14 cellular contexts compared by ENCODE assay signal in the genomic region with DNA sequence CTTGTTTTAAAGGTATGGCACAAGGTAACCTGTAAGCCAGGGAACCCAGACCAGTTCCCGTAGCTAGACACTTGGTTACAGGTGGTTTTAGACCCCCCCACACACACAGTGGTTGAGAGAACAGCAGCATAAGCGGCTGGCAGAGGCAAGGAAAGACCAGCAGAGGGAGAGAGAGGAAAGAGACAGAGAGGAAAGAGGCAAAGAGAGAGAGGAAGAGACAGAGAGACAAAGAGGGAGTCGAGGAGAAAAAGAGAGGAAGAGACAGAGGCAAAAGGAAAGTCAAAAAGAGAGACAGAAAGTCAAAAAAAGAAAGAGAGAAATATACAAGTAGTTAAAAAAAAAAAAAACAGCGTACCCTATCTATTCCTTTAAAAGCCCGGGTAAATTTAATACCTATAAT. TPM values are rescaled to one million over a fixed set of nuclear protein-coding genes. Genes with fewer than 3 reads are reported as not detected.
DNase-seq lines count a peak whose midpoint lies in the region; ATAC-seq, FAIRE-seq and TF ChIP-seq lines count a peak whose summit lies in the region.
"Had no signal": no experiment of that assay in that cellular context is flagged by ENCODE, and none has a peak within 500 bp of the region (broad histone marks: within the 10 kb centered on the region; RNA-seq: fewer than 3 reads in every experiment).

No MANE protein-coding gene starts in this region.

- H3K9ac ChIP-seq in SK-N-SH (no peak overlapping the region), K562 (ENCODE audit: insufficient read depth in 1 of 2, low read depth in 2 of 2, low read length in 2 of 2) (no peak overlapping the region)
- H3K9ac ChIP-seq: BLaER1 had no signal

- no peak for ATAC-seq in SK-N-SH treated with all-trans-retinoic acid at 6 μM for 48 hours
- peak; percentile 42; the same call in 1 of the 3 replicates for ATAC-seq in K562
- ATAC-seq in HG03457 (IDR thresholded peaks at IDR 0.05; ENCODE audit: unreplicated experiment), result no peak
- no peak for ATAC-seq in Right ventricle myocardium superior (ENCODE audit: poor library complexity)
- ATAC-seq: activated T-cell treated with anti-CD3 and anti-CD28 coated beads, Interleukin-2, amount 50 U/mL, for 72 hours had no signal

- TF ChIP-seq EP300 in SK-N-SH (IDR thresholded peaks at IDR 0.05; ENCODE audit: borderline replicate concordance in 1 of 2, low read depth in 1 of 2, low read length in 1 of 2) (no peak), K562 (IDR thresholded peaks at IDR 0.05; ENCODE audit: low read length) (no peak)

- H3K9me2 ChIP-seq in SK-N-SH, result no peaks in the 10 kb centered on the region

- TF ChIP-seq CTCF in SK-N-SH (IDR thresholded peaks at IDR 0.05) (peak; percentile 35; the same call in 1 of the 2 replicates), K562 (IDR thresholded peaks at IDR 0.05 in 2 of 3, conservative IDR thresholded peaks at IDR 0.05 in 1 of 3; ENCODE audit: insufficient read depth in 2 of 3, low read depth in 1 of 3, low read length in 3 of 3) (peak; percentile 28 to 47 (median 44); a peak in 5 of 6 replicates), osteoblast (IDR thresholded peaks at IDR 0.05; ENCODE audit: extremely low read depth, low read depth, low read length) (peak; percentile 33)

- in situ Hi-C loops in K562 (cut with MboI), result no loop called here

- CTCF ChIA-PET in SK-N-SH (lab: Yijun Ruan, JAX), result no interaction called here
- CTCF ChIA-PET in K562 (lab: Yijun Ruan, JAX; ENCODE audit: low intra/inter-chr PET ratio), result no interaction called here

- H3K36me3 ChIP-seq in SK-N-SH (replicated peaks in 1 of 2; ENCODE audit: control insufficient read depth in 1 of 2, insufficient read depth in 2 of 2, low read length in 1 of 2) (no peaks in the 10 kb centered on the region), K562 (ENCODE audit: control insufficient read depth, insufficient read depth, low read length) (no peaks in the 10 kb centered on the region), osteoblast (ENCODE audit: insufficient read depth, low read length) (no peaks in the 10 kb centered on the region)
- H3K36me3 ChIP-seq: BLaER1 had no signal

- TF ChIP-seq RAD21 in SK-N-SH (IDR thresholded peaks at IDR 0.05; ENCODE audit: low read length) (peak; percentile 38), K562 (CRISPR knock-in tag; conservative IDR thresholded peaks at IDR 0.05 in 1 of 2, IDR thresholded peaks at IDR 0.05 in 1 of 2) (peak; percentile 55 to 77)

- H4K20me1 ChIP-seq in SK-N-SH (ENCODE audit: insufficient read depth), result no peaks in the 10 kb centered on the region
- H4K20me1 ChIP-seq in K562 (replicated peaks; ENCODE audit: control insufficient read depth, insufficient read depth, low read length), result no peaks in the 10 kb centered on the region
- no peaks in the 10 kb centered on the region for H4K20me1 ChIP-seq in osteoblast (ENCODE audit: insufficient read depth, low read length)
- H4K20me1 ChIP-seq: BLaER1 had no signal

- intact Hi-C loops in K562 (cut with micrococcal nuclease) (no loop called here), Right ventricle myocardium superior (cut with DNase I) (no loop called here)

- H3K27me3 ChIP-seq in SK-N-SH (ENCODE audit: insufficient read depth), result peaks cover 37% of the 10 kb centered on the region; the same call in 1 of the 2 replicates
- no peaks in the 10 kb centered on the region for H3K27me3 ChIP-seq in K562 (ENCODE audit: control insufficient read depth in 2 of 2, insufficient read depth in 2 of 2, low read length in 2 of 2)
- H3K27me3 ChIP-seq in osteoblast (ENCODE audit: insufficient read depth, low read length), result no peaks in the 10 kb centered on the region

- no peaks in the 10 kb centered on the region for H3K4me1 ChIP-seq in SK-N-SH (ENCODE audit: control insufficient read depth in 1 of 2, insufficient read depth in 2 of 2, low read depth in 1 of 2, low read length in 1 of 2)
- H3K4me1 ChIP-seq in K562 (replicated peaks in 1 of 2; ENCODE audit: control insufficient read depth in 2 of 2, insufficient read depth in 2 of 2, low read length in 2 of 2), result no peaks in the 10 kb centered on the region; a peak in 1 of 5 replicates
- H3K4me1 ChIP-seq in osteoblast (ENCODE audit: insufficient read depth, low read length), result no peaks in the 10 kb centered on the region
- H3K4me1 ChIP-seq: BLaER1 had no signal

- peak; percentile 56 for FAIRE-seq in K562 (lab: Jason Lieb, UNC)
- FAIRE-seq: islet of Langerhans had no signal

- WGBS in SK-N-SH (ENCODE audit: low lambda C conversion rate), result 25% methylated on average over 5 of the region's 5 CpGs
- 27% methylated on average over 5 of the region's 5 CpGs for WGBS in K562 (ENCODE audit: insufficient coverage, low coverage, missing lambda C conversion rate)

- H3K9me3 ChIP-seq in SK-N-SH, result no peaks in the 10 kb centered on the region
- peaks cover 6% of the 10 kb centered on the region; the same call in 1 of the 2 replicates for H3K9me3 ChIP-seq in K562 (replicated peaks; ENCODE audit: control insufficient read depth, insufficient read depth, low read depth, low read length)
- H3K9me3 ChIP-seq in osteoblast (ENCODE audit: low read depth, low read length), result no peaks in the 10 kb centered on the region

- H3K9me1 ChIP-seq in K562 (ENCODE audit: control insufficient read depth, insufficient read depth, low read length), result no peaks in the 10 kb centered on the region

- BruUV-seq in K562 (replicated peaks; lab: Mats Ljungman, UMichigan), result no TSS peak

- H3F3A ChIP-seq in SK-N-SH (replicated peaks; ENCODE audit: insufficient read depth), result no peaks in the 10 kb centered on the region

- DNase-seq in SK-N-SH (no peak), NCI-H226 (peak; percentile 21), K562 (ENCODE audit: extremely low read depth in 1 of 4, low spot score in 3 of 4) (peak in 1 of 4 experiments; percentile 42), osteoblast (ENCODE audit: insufficient read length, low spot score, missing footprints) (no peak), SKM-1 (lab: John Stamatoyannopoulos, UW; ENCODE audit: unreplicated experiment) (no peak), Right ventricle myocardium superior (no peak)
- DNase-seq: activated T-cell treated with anti-CD3 and anti-CD28 coated beads, Interleukin-2, amount 50 U/mL, for 72 hours; NCI-H1436 treated with DMSO at 0.1 percent for 48 hours had no signal

- H3K27ac ChIP-seq in SK-N-SH (ENCODE audit: low read depth in 2 of 2, low read length in 1 of 2) (no peak overlapping the region), K562 (ENCODE audit: extremely low read depth, low read depth, low read length) (no peak overlapping the region), osteoblast (ENCODE audit: low read depth, low read length) (no peak overlapping the region)
- H3K27ac ChIP-seq: BLaER1, SK-N-MC had no signal

- POLR2A ChIA-PET in SK-N-SH (lab: Yijun Ruan, JAX) (no interaction called here), K562 (lab: Yijun Ruan, JAX) (no interaction called here)

- H3K4me3 ChIP-seq in SK-N-SH (ENCODE audit: low read depth in 2 of 2, low read length in 1 of 2) (no peak overlapping the region), K562 (no peak overlapping the region), osteoblast (ENCODE audit: insufficient read depth, low read length) (no peak overlapping the region)
- H3K4me3 ChIP-seq: BLaER1, SK-N-MC had no signal

- H2AFZ ChIP-seq in SK-N-SH (ENCODE audit: low read depth) (no peak overlapping the region), K562 (ENCODE audit: low read depth, low read length) (0 out of 2 replicates have a peak overlapping the region, but pooled peaks have one; percentile 24), osteoblast (ENCODE audit: low read length) (no peak overlapping the region)

- H3K4me2 ChIP-seq in SK-N-SH (no peak overlapping the region), K562 (ENCODE audit: insufficient read depth, low read length) (no peak overlapping the region), osteoblast (ENCODE audit: insufficient read depth, low read length) (no peak overlapping the region)
- H3K4me2 ChIP-seq: BLaER1 had no signal

- H3K79me2 ChIP-seq in SK-N-SH (ENCODE audit: insufficient read depth) (no peaks in the 10 kb centered on the region), K562 (ENCODE audit: control insufficient read depth, insufficient read depth, low read length) (no peaks in the 10 kb centered on the region), osteoblast (ENCODE audit: insufficient read depth, low read length) (no peaks in the 10 kb centered on the region)

- no peak for TF ChIP-seq POLR2A in K562 (conservative IDR thresholded peaks at IDR 0.05)

RNA-seq across cellular contexts. Expression of gene PCSK1N, which starts 19.5 kb away (rescaled TPM):
- polyA plus RNA-seq in SK-N-SH (2012; rRNA removed) (24.8 and 35.0 TPM in 2 replicates), K562 (2011; rRNA removed) (0.16 TPM in 1 of 2 replicates, not detected in the other), K562 (2014; fragmentation: Illumina TruSeq; extraction: Trizol) (not detected in 2 replicates), K562 (2014; fragmentation: Nextera tagmentation; extraction: Ambion mirVana) (not detected), K562 (2014; rRNA removed) (0.07 and 0.85 TPM in 2 replicates)
- polyA plus RNA-seq in SK-N-SH (2012; cell fraction: cytosol; rRNA removed), result 16.4 and 27.1 TPM in 2 replicates
- polyA plus RNA-seq in SK-N-SH (2012; cell fraction: nucleus; rRNA removed), result 11.9 and 42.6 TPM in 2 replicates
- not detected in 2 replicates for total RNA-seq in K562 (2011; cell fraction: chromatin; rRNA removed; ENCODE audit: low replicate concordance)
- total RNA-seq in K562 (2011; cell fraction: nucleolus; rRNA removed), result not detected in 2 replicates
- not detected in 2 replicates for total RNA-seq in K562 (2011; cell fraction: nucleoplasm; rRNA removed)
- total RNA-seq in K562 (2014; rRNA removed) (0.54 and 0.61 TPM in 2 replicates), K562 (2014; rRNA removed; fragmentation: Illumina TruSeq; extraction: Trizol) (not detected in 2 replicates), K562 (2015; rRNA removed; fragmentation: Illumina TruSeq; extraction: Trizol) (not detected in 2 replicates), K562 (2021) (0.36 and 0.55 TPM in 2 replicates), osteoblast (not detected in 2 replicates), Right ventricle myocardium superior (0.30 TPM)
- polyA plus RNA-seq in K562 (2011; cell fraction: cytosol; rRNA removed), result 0.04 and 0.39 TPM in 2 replicates
- polyA plus RNA-seq in K562 (2011; cell fraction: nucleus; rRNA removed), result 0.63 TPM in 1 of 2 replicates, not detected in the other
- 0.29 and 0.40 TPM in 2 replicates for polyA plus RNA-seq in K562 (2012)
- 1.2 TPM in 1 of 2 replicates, not detected in the other for polyA minus RNA-seq in K562 (2011; rRNA and poly(A)+ RNA removed)
- polyA minus RNA-seq in K562 (2011; cell fraction: cytosol; rRNA and poly(A)+ RNA removed), result not detected in 2 replicates
- not detected in 2 replicates for polyA minus RNA-seq in K562 (2011; cell fraction: nucleus; rRNA and poly(A)+ RNA removed)
- total RNA-seq: pulmonary artery endothelial cell had no signal

RNA-seq across cellular contexts. Expression of gene ERAS, which starts 28.6 kb away (rescaled TPM):
- 0.03 and 0.06 TPM in 2 replicates for polyA plus RNA-seq in SK-N-SH (2012; rRNA removed)
- not detected in 2 replicates for polyA plus RNA-seq in SK-N-SH (2012; cell fraction: cytosol; rRNA removed)
- polyA plus RNA-seq in SK-N-SH (2012; cell fraction: nucleus; rRNA removed), result 0.97 and 2.0 TPM in 2 replicates
- total RNA-seq in K562 (2011; cell fraction: chromatin; rRNA removed; ENCODE audit: low replicate concordance), result 0.79 and 2.3 TPM in 2 replicates
- total RNA-seq in K562 (2011; cell fraction: nucleolus; rRNA removed), result 0.83 and 1.8 TPM in 2 replicates
- total RNA-seq in K562 (2011; cell fraction: nucleoplasm; rRNA removed), result 0.84 and 0.95 TPM in 2 replicates
- total RNA-seq in K562 (2014; rRNA removed), result not detected in 2 replicates
- total RNA-seq in K562 (2014; rRNA removed; fragmentation: Illumina TruSeq; extraction: Trizol), result not detected in 2 replicates
- not detected in 2 replicates for total RNA-seq in K562 (2015; rRNA removed; fragmentation: Illumina TruSeq; extraction: Trizol)
- total RNA-seq in K562 (2021), result not detected in 2 replicates
- 0.07 and 0.11 TPM in 2 replicates for polyA plus RNA-seq in K562 (2011; rRNA removed)
- polyA plus RNA-seq in K562 (2011; cell fraction: cytosol; rRNA removed), result 0.39 TPM in 1 of 2 replicates, not detected in the other
- polyA plus RNA-seq in K562 (2011; cell fraction: nucleus; rRNA removed), result 0.34 and 0.77 TPM in 2 replicates
- polyA plus RNA-seq in K562 (2012), result 0.42 TPM in 1 of 2 replicates, not detected in the other
- not detected in 2 replicates for polyA plus RNA-seq in K562 (2014; fragmentation: Illumina TruSeq; extraction: Trizol)
- not detected for polyA plus RNA-seq in K562 (2014; fragmentation: Nextera tagmentation; extraction: Ambion mirVana)
- polyA plus RNA-seq in K562 (2014; rRNA removed), result 0.12 TPM in 1 of 2 replicates, not detected in the other
- polyA minus RNA-seq in K562 (2011; rRNA and poly(A)+ RNA removed), result not detected in 2 replicates
- not detected in 2 replicates for polyA minus RNA-seq in K562 (2011; cell fraction: cytosol; rRNA and poly(A)+ RNA removed)
- polyA minus RNA-seq in K562 (2011; cell fraction: nucleus; rRNA and poly(A)+ RNA removed), result 0.33 TPM in 1 of 2 replicates, not detected in the other
- not detected in 2 replicates for total RNA-seq in osteoblast
- not detected for total RNA-seq in Right ventricle myocardium superior
- total RNA-seq: pulmonary artery endothelial cell had no signal

RNA-seq across cellular contexts. Expression of gene TIMM17B, which starts 42.7 kb away (rescaled TPM):
- polyA plus RNA-seq in SK-N-SH (2012; rRNA removed) (81.0 and 87.0 TPM in 2 replicates), K562 (2011; rRNA removed) (115 and 134 TPM in 2 replicates), K562 (2014; fragmentation: Illumina TruSeq; extraction: Trizol) (140 and 176 TPM in 2 replicates), K562 (2014; fragmentation: Nextera tagmentation; extraction: Ambion mirVana) (10 to 100 TPM in 1 of 2 experiments, 1 to 10 TPM in 1; 9.9 to 69.0 TPM), K562 (2014; rRNA removed) (176 and 184 TPM in 2 replicates)
- 43.9 and 59.3 TPM in 2 replicates for polyA plus RNA-seq in SK-N-SH (2012; cell fraction: cytosol; rRNA removed)
- polyA plus RNA-seq in SK-N-SH (2012; cell fraction: nucleus; rRNA removed), result 59.3 and 62.7 TPM in 2 replicates
- total RNA-seq in K562 (2011; cell fraction: chromatin; rRNA removed; ENCODE audit: low replicate concordance), result 26.5 and 78.9 TPM in 2 replicates
- total RNA-seq in K562 (2011; cell fraction: nucleolus; rRNA removed), result 91.7 and 100 TPM in 2 replicates
- total RNA-seq in K562 (2011; cell fraction: nucleoplasm; rRNA removed), result 70.7 and 84.2 TPM in 2 replicates
- total RNA-seq in K562 (2014; rRNA removed) (122 and 171 TPM in 2 replicates), K562 (2014; rRNA removed; fragmentation: Illumina TruSeq; extraction: Trizol) (45.7 and 66.0 TPM in 2 replicates), K562 (2015; rRNA removed; fragmentation: Illumina TruSeq; extraction: Trizol) (94.8 and 95.4 TPM in 2 replicates), K562 (2021) (156 and 158 TPM in 2 replicates), osteoblast (20.6 and 24.2 TPM in 2 replicates), Right ventricle myocardium superior (79.7 TPM)
- polyA plus RNA-seq in K562 (2011; cell fraction: cytosol; rRNA removed), result 212 and 458 TPM in 2 replicates
- 115 and 134 TPM in 2 replicates for polyA plus RNA-seq in K562 (2011; cell fraction: nucleus; rRNA removed)
- 154 and 205 TPM in 2 replicates for polyA plus RNA-seq in K562 (2012)
- 23.1 and 34.0 TPM in 2 replicates for polyA minus RNA-seq in K562 (2011; rRNA and poly(A)+ RNA removed)
- polyA minus RNA-seq in K562 (2011; cell fraction: cytosol; rRNA and poly(A)+ RNA removed), result 48.4 and 49.6 TPM in 2 replicates
- polyA minus RNA-seq in K562 (2011; cell fraction: nucleus; rRNA and poly(A)+ RNA removed), result 19.5 and 26.3 TPM in 2 replicates

RNA-seq across cellular contexts. Expression of gene PQBP1, which starts 42.8 kb away (rescaled TPM):
- polyA plus RNA-seq in SK-N-SH (2012; rRNA removed) (67.2 and 113 TPM in 2 replicates), K562 (2011; rRNA removed) (72.8 and 81.5 TPM in 2 replicates), K562 (2014; fragmentation: Illumina TruSeq; extraction: Trizol) (227 and 228 TPM in 2 replicates), K562 (2014; fragmentation: Nextera tagmentation; extraction: Ambion mirVana) (10 to 100 TPM; 41.3 to 77.0 TPM), K562 (2014; rRNA removed) (172 and 186 TPM in 2 replicates)
- 68.1 and 75.0 TPM in 2 replicates for polyA plus RNA-seq in SK-N-SH (2012; cell fraction: cytosol; rRNA removed)
- polyA plus RNA-seq in SK-N-SH (2012; cell fraction: nucleus; rRNA removed), result 175 and 179 TPM in 2 replicates
- total RNA-seq in K562 (2011; cell fraction: chromatin; rRNA removed; ENCODE audit: low replicate concordance), result 76.7 and 135 TPM in 2 replicates
- 111 and 112 TPM in 2 replicates for total RNA-seq in K562 (2011; cell fraction: nucleolus; rRNA removed)
- 85.1 and 93.2 TPM in 2 replicates for total RNA-seq in K562 (2011; cell fraction: nucleoplasm; rRNA removed)
- total RNA-seq in K562 (2014; rRNA removed) (255 and 262 TPM in 2 replicates), K562 (2014; rRNA removed; fragmentation: Illumina TruSeq; extraction: Trizol) (64.7 and 75.4 TPM in 2 replicates), K562 (2015; rRNA removed; fragmentation: Illumina TruSeq; extraction: Trizol) (112 and 113 TPM in 2 replicates), K562 (2021) (182 and 197 TPM in 2 replicates), osteoblast (32.9 and 33.6 TPM in 2 replicates), Right ventricle myocardium superior (56.2 TPM)
- polyA plus RNA-seq in K562 (2011; cell fraction: cytosol; rRNA removed), result 93.1 and 155 TPM in 2 replicates
- 195 and 239 TPM in 2 replicates for polyA plus RNA-seq in K562 (2011; cell fraction: nucleus; rRNA removed)
- 178 and 226 TPM in 2 replicates for polyA plus RNA-seq in K562 (2012)
- 50.6 and 77.1 TPM in 2 replicates for polyA minus RNA-seq in K562 (2011; rRNA and poly(A)+ RNA removed)
- polyA minus RNA-seq in K562 (2011; cell fraction: cytosol; rRNA and poly(A)+ RNA removed), result 89.3 and 96.8 TPM in 2 replicates
- polyA minus RNA-seq in K562 (2011; cell fraction: nucleus; rRNA and poly(A)+ RNA removed), result 30.7 and 37.7 TPM in 2 replicates

RNA-seq across cellular contexts. Expression of gene HDAC6, which starts 53.0 kb away (rescaled TPM):
- polyA plus RNA-seq in SK-N-SH (2012; rRNA removed), result 34.0 and 48.9 TPM in 2 replicates
- 12.3 and 13.5 TPM in 2 replicates for polyA plus RNA-seq in SK-N-SH (2012; cell fraction: cytosol; rRNA removed)
- polyA plus RNA-seq in SK-N-SH (2012; cell fraction: nucleus; rRNA removed), result 245 and 301 TPM in 2 replicates
- total RNA-seq in K562 (2011; cell fraction: chromatin; rRNA removed; ENCODE audit: low replicate concordance), result 513 and 751 TPM in 2 replicates
- total RNA-seq in K562 (2011; cell fraction: nucleolus; rRNA removed), result 276 and 285 TPM in 2 replicates
- total RNA-seq in K562 (2011; cell fraction: nucleoplasm; rRNA removed), result 301 and 344 TPM in 2 replicates
- 60.0 and 71.2 TPM in 2 replicates for total RNA-seq in K562 (2014; rRNA removed)
- 59.0 and 66.5 TPM in 2 replicates for total RNA-seq in K562 (2014; rRNA removed; fragmentation: Illumina TruSeq; extraction: Trizol)
- total RNA-seq in K562 (2015; rRNA removed; fragmentation: Illumina TruSeq; extraction: Trizol), result 48.9 and 52.3 TPM in 2 replicates
- 83.1 and 91.8 TPM in 2 replicates for total RNA-seq in K562 (2021)
- 85.5 and 150 TPM in 2 replicates for polyA plus RNA-seq in K562 (2011; rRNA removed)
- polyA plus RNA-seq in K562 (2011; cell fraction: cytosol; rRNA removed), result 63.6 and 65.5 TPM in 2 replicates
- polyA plus RNA-seq in K562 (2011; cell fraction: nucleus; rRNA removed), result 776 and 956 TPM in 2 replicates
- 67.3 and 134 TPM in 2 replicates for polyA plus RNA-seq in K562 (2012)
- polyA plus RNA-seq in K562 (2014; fragmentation: Illumina TruSeq; extraction: Trizol), result 69.1 and 86.3 TPM in 2 replicates
- 10 to 100 TPM; 29.9 to 31.4 TPM for polyA plus RNA-seq in K562 (2014; fragmentation: Nextera tagmentation; extraction: Ambion mirVana)
- 86.0 and 101 TPM in 2 replicates for polyA plus RNA-seq in K562 (2014; rRNA removed)
- polyA minus RNA-seq in K562 (2011; rRNA and poly(A)+ RNA removed), result 49.8 and 78.8 TPM in 2 replicates
- polyA minus RNA-seq in K562 (2011; cell fraction: cytosol; rRNA and poly(A)+ RNA removed), result 37.1 and 39.1 TPM in 2 replicates
- polyA minus RNA-seq in K562 (2011; cell fraction: nucleus; rRNA and poly(A)+ RNA removed), result 85.1 and 160 TPM in 2 replicates
- total RNA-seq in osteoblast, result 30.1 and 30.4 TPM in 2 replicates
- 35.3 TPM for total RNA-seq in Right ventricle myocardium superior

Comparison
In these comparisons a context has a peak if more than half of its experiments do, and no peak if none do; other contexts are left out.
1. Of the 27 proteins assayed by ChIP-seq in both K562 and SK-N-SH: peak only in K562: SMC3; only in SK-N-SH: none; in both: CTCF and RAD21; in neither: 24.